In genomic region chr20:23533161-23533560, GRCh38 we compare ENCODE assay signal across 2 cellular contexts.
TF ChIP-seq lines count a peak whose summit lies in the region.

No MANE protein-coding gene starts in this region.

TF ChIP-seq in H1, 55 proteins besides CTCF, POLR2A, EP300 and RAD21 (continues in another document):
- no peak for TF ChIP-seq ATF3 (IDR thresholded peaks at IDR 0.05; ENCODE audit: insufficient read depth, low read depth, low read length)
- no peak for TF ChIP-seq TAF7 (optimal IDR thresholded peaks at IDR 0.05; ENCODE audit: borderline replicate concordance, low read depth, low read length)
- peak; percentile 81 for TF ChIP-seq NANOG (IDR thresholded peaks at IDR 0.05; ENCODE audit: insufficient read depth, low read depth, low read length, poor library complexity, severe bottlenecking)
- no peak for TF ChIP-seq GABPA (IDR thresholded peaks at IDR 0.05; ENCODE audit: borderline replicate concordance, insufficient read depth, low read length)
- no peak for TF ChIP-seq RBBP5 (IDR thresholded peaks at IDR 0.05; ENCODE audit: borderline replicate concordance, low read depth, low read length)
- peak; percentile 68; the same call in 1 of the 2 replicates for TF ChIP-seq POU5F1 (IDR thresholded peaks at IDR 0.05; ENCODE audit: low read depth, low read length)
- no peak for TF ChIP-seq PHF8 (conservative IDR thresholded peaks at IDR 0.05; ENCODE audit: low read depth, low read length)
- peak; percentile 90 to 91 for TF ChIP-seq BCL11A (IDR thresholded peaks at IDR 0.05; ENCODE audit: low read depth in 2 of 2, low read length in 2 of 2)
- TF ChIP-seq YY1 (IDR thresholded peaks at IDR 0.05; ENCODE audit: low read depth, low read length), result no peak
- TF ChIP-seq KDM1A (IDR thresholded peaks at IDR 0.05; ENCODE audit: borderline replicate concordance, low read length), result no peak
- no peak for TF ChIP-seq SUZ12 (IDR thresholded peaks at IDR 0.05; ENCODE audit: low read length)
- no peak for TF ChIP-seq RFX5 (IDR thresholded peaks at IDR 0.05; ENCODE audit: borderline replicate concordance, low read depth, low read length)
- no peak for TF ChIP-seq POLR2AphosphoS5 (IDR thresholded peaks at IDR 0.05; ENCODE audit: low read depth, low read length)
- peak; percentile 62 for TF ChIP-seq CHD7 (IDR thresholded peaks at IDR 0.05; ENCODE audit: insufficient replicate concordance, low read length)
- TF ChIP-seq ASH2L (IDR thresholded peaks at IDR 0.05; ENCODE audit: low read length), result no peak
- TF ChIP-seq SP1 (IDR thresholded peaks at IDR 0.05; ENCODE audit: low read depth, low read length), result peak; percentile 51; the same call in 1 of the 2 replicates
- TF ChIP-seq EZH2 (IDR thresholded peaks at IDR 0.05; ENCODE audit: low read depth, low read length, severe bottlenecking), result no peak
- TF ChIP-seq HDAC2 (IDR thresholded peaks at IDR 0.05; ENCODE audit: borderline replicate concordance in 1 of 2, low read depth in 2 of 2, low read length in 2 of 2), result peak; percentile 52 to 92; a peak in 2 of 4 replicates
- TF ChIP-seq NRF1 (IDR thresholded peaks at IDR 0.05; ENCODE audit: low read depth, low read length), result no peak
- TF ChIP-seq TCF12 (IDR thresholded peaks at IDR 0.05; ENCODE audit: low read depth, low read length), result 0 out of 2 replicates have a peak, but pooled peaks have one; percentile 37

TF ChIP-seq in SK-N-SH, 30 proteins besides CTCF, POLR2A, EP300 and RAD21:
- TF ChIP-seq PBX3 (IDR thresholded peaks at IDR 0.05) (no peak), SIN3A (IDR thresholded peaks at IDR 0.05; ENCODE audit: borderline replicate concordance, low read depth, low read length) (no peak), ZBTB33 (IDR thresholded peaks at IDR 0.05; ENCODE audit: borderline replicate concordance, low read depth) (no peak), FOSL2 (IDR thresholded peaks at IDR 0.05; ENCODE audit: borderline replicate concordance, low read depth) (no peak), MXI1 (IDR thresholded peaks at IDR 0.05; ENCODE audit: low read depth, low read length) (no peak), TCF12 (IDR thresholded peaks at IDR 0.05) (no peak), FOXJ3 (CRISPR knock-in tag; IDR thresholded peaks at IDR 0.05) (no peak), IRF3 (IDR thresholded peaks at IDR 0.05; ENCODE audit: low read depth, low read length) (no peak), TAF1 (IDR thresholded peaks at IDR 0.05; ENCODE audit: borderline replicate concordance, low read depth, low read length) (no peak), JUND (IDR thresholded peaks at IDR 0.05) (no peak), FOXM1 (IDR thresholded peaks at IDR 0.05; ENCODE audit: low read depth) (no peak), YY1 (IDR thresholded peaks at IDR 0.05; ENCODE audit: low read depth) (no peak), USF2 (IDR thresholded peaks at IDR 0.05; ENCODE audit: borderline replicate concordance, low read depth, low read length) (no peak), POLR2AphosphoS5 (IDR thresholded peaks at IDR 0.05; ENCODE audit: low read depth, low read length) (no peak), EZH2phosphoT487 (IDR thresholded peaks at IDR 0.05; ENCODE audit: borderline replicate concordance, low read depth) (no peak)
